In genomic region chr1:155925506-155925905, GRCh38 we compare ENCODE assay signal across 30 cellular contexts. TPM values are rescaled to one million over a fixed set of nuclear protein-coding genes. Genes with fewer than 3 reads are reported as not detected.
"Had no signal": no experiment of that assay in that cellular context is flagged by ENCODE, and none has a peak within 500 bp of the region (broad histone marks: within the 10 kb centered on the region; RNA-seq: fewer than 3 reads in every experiment).

No MANE protein-coding gene starts in this region.

- H3K27ac Mint-ChIP-seq: nephron; stimulated activated naive B cell treated with anti-CD40 and anti-IgM and Interleukin-4, amounts not matched to agents 10 μg/mL and 1 μg/mL and 100 μg/mL, for 72 hours had no signal

- H2AFZ ChIP-seq: parathyroid adenoma had no signal

- H3K27me3 Mint-ChIP-seq: naive B cell; stimulated activated naive B cell treated with anti-CD40 and anti-IgM and Interleukin-4, amounts not matched to agents 10 μg/mL and 1 μg/mL and 100 μg/mL, for 72 hours; stimulated activated naive CD8-positive, alpha-beta T cell treated with anti-CD3 and anti-CD28 coated beads, Interleukin-15, amount 100 ng/mL, for 72 hours had no signal

- H3K4me1 ChIP-seq: right lobe of liver had no signal

- ATAC-seq: heart left ventricle; left colon; left ventricle myocardium superior; psoas muscle; right lobe of liver; stimulated activated naive B cell treated with anti-CD40 and anti-IgM and Interleukin-4, amounts not matched to agents 10 μg/mL and 1 μg/mL and 100 μg/mL, for 72 hours; stimulated activated naive CD8-positive, alpha-beta T cell treated with anti-CD3 and anti-CD28 coated beads, Interleukin-15, amount 100 ng/mL, for 72 hours; upper lobe of right lung had no signal

- H3K9ac ChIP-seq: parathyroid adenoma had no signal

- FAIRE-seq: frontal cortex had no signal

- H3K4me3 Mint-ChIP-seq: naive B cell; nephron; stimulated activated naive B cell treated with anti-CD40 and anti-IgM and Interleukin-4, amounts not matched to agents 10 μg/mL and 1 μg/mL and 100 μg/mL, for 72 hours; stimulated activated naive CD8-positive, alpha-beta T cell treated with anti-CD3 and anti-CD28 coated beads, Interleukin-15, amount 100 ng/mL, for 72 hours had no signal

- H3K79me2 ChIP-seq: parathyroid adenoma had no signal

- H3K27ac ChIP-seq: heart left ventricle, parathyroid adenoma, psoas muscle, right lobe of liver, spleen, testis, tibial nerve, upper lobe of right lung, vagina had no signal

- DNase-seq: effector CD4-positive, alpha-beta T cell; heart left ventricle; hippocampal formation; left colon; left ventricle myocardium superior; mesenchymal stem cell; midbrain; naive B cell; psoas muscle; retina; right lobe of liver; stimulated activated CD4-positive, alpha-beta T cell treated with anti-CD3 and anti-CD28 coated beads, Interleukin-15, amount 100 ng/mL, for 24 hours; stimulated activated CD4-positive, alpha-beta T cell treated with anti-CD3 and anti-CD28 coated beads, Interleukin-1b, Interleukin-23, amount 100 ng/mL, for 48 hours; stimulated activated CD4-positive, alpha-beta T cell treated with anti-CD3 and anti-CD28 coated beads, Interleukin-4, amount 100 ng/mL, for 24 hours; stimulated activated naive B cell treated with anti-CD40 and anti-IgM and Interleukin-4, amounts not matched to agents 10 μg/mL and 1 μg/mL and 100 μg/mL, for 72 hours; stimulated activated naive CD8-positive, alpha-beta T cell treated with anti-CD3 and anti-CD28 coated beads, Interleukin-15, amount 100 ng/mL, for 72 hours; testis; upper lobe of right lung had no signal

- H3K4me3 ChIP-seq: heart left ventricle, lung, psoas muscle, right lobe of liver, spleen, testis, tibial nerve, upper lobe of right lung, vagina had no signal

- H3K9me3 Mint-ChIP-seq: naive B cell; nephron; stimulated activated naive B cell treated with anti-CD40 and anti-IgM and Interleukin-4, amounts not matched to agents 10 μg/mL and 1 μg/mL and 100 μg/mL, for 72 hours; stimulated activated naive CD8-positive, alpha-beta T cell treated with anti-CD3 and anti-CD28 coated beads, Interleukin-15, amount 100 ng/mL, for 72 hours had no signal

- H3K9me3 ChIP-seq: heart left ventricle, psoas muscle, right lobe of liver, spleen, testis, tibial nerve, upper lobe of right lung, vagina had no signal

- H3K27me3 ChIP-seq: heart left ventricle, right lobe of liver, spleen, testis, tibial nerve, upper lobe of right lung, vagina had no signal

RNA-seq across cellular contexts. Expression of gene RXFP4, which starts 15.9 kb away (rescaled TPM):
- total RNA-seq: dermis microvascular lymphatic vessel endothelial cell, frontal cortex, glomerular endothelial cell, heart left ventricle, kidney epithelial cell, left ventricle myocardium superior, lung, omental fat pad, psoas muscle, right lobe of liver, subcutaneous adipose tissue, tibial nerve, upper lobe of right lung, vagina had no signal
- polyA plus RNA-seq: psoas muscle had no signal
